In genomic region chr15:48084759-48085420, GRCh38 we compare ENCODE assay signal across 8 cellular contexts. TPM values are rescaled to one million over a fixed set of nuclear protein-coding genes. Genes with fewer than 3 reads are reported as not detected.
DNase-seq lines count a peak whose midpoint lies in the region; ATAC-seq, FAIRE-seq and TF ChIP-seq lines count a peak whose summit lies in the region.

No MANE protein-coding gene starts in this region.

- DNase-seq in GM12864 (ENCODE audit: low read depth) (no peak), HuH-7 (ENCODE audit: low spot score) (peak; percentile 19), RPMI8226 (peak; percentile 69), islet precursor cell (peak; percentile 57), amygdala (lab: John Stamatoyannopoulos, UW) (no peak), GM12891 (ENCODE audit: insufficient read length, low spot score) (no peak)
- DNase-seq in stimulated activated CD8-positive, alpha-beta memory T cell treated with anti-CD3 and anti-CD28 coated beads, Interleukin-4, amount 100 ng/mL, for 48 hours = no peak

- H3K4me3 ChIP-seq in GM12864 (ENCODE audit: low read depth, low read length) = no peak overlapping the region

- no peak for FAIRE-seq in GM12891 (lab: Jason Lieb, UNC)

- no peak for TF ChIP-seq POLR2A in GM12891 (IDR thresholded peaks at IDR 0.05; ENCODE audit: low read depth, low read length)

- ATAC-seq in HG02938 (IDR thresholded peaks at IDR 0.05; ENCODE audit: unreplicated experiment) = no peak

- TF ChIP-seq CTCF in GM12864 (IDR thresholded peaks at IDR 0.05; ENCODE audit: low read depth, low read length, missing control alignments) = peak; percentile 56

TF ChIP-seq in GM12891, 5 proteins besides CTCF, POLR2A, EP300 and RAD21:
- TF ChIP-seq SPI1 (IDR thresholded peaks at IDR 0.05; ENCODE audit: low read depth, low read length) = no peak
- no peak for TF ChIP-seq TAF1 (IDR thresholded peaks at IDR 0.05; ENCODE audit: low read depth, low read length)
- no peak for TF ChIP-seq POU2F2 (IDR thresholded peaks at IDR 0.05; ENCODE audit: low read depth, low read length)
- TF ChIP-seq POLR2AphosphoS5 (IDR thresholded peaks at IDR 0.05; ENCODE audit: low read depth, low read length) = no peak
- TF ChIP-seq PAX5 (IDR thresholded peaks at IDR 0.05; ENCODE audit: insufficient read depth, low read length, severe bottlenecking) = no peak

RNA-seq across cellular contexts. Expression of gene SLC24A5, which starts 35.9 kb away (rescaled TPM):
- polyA plus RNA-seq in GM12891 (2012; ENCODE audit: low read depth, missing spikeins) = not detected

Comparison
In these comparisons a context has a peak if more than half of its experiments do, and no peak if none do; other contexts are left out.
1. DNase-seq: peak in HuH-7 (single experiment), RPMI8226 (single experiment) and islet precursor cell (single experiment); none in GM12864 (single experiment), amygdala (0 of 56), stimulated activated CD8-positive, alpha-beta memory T cell treated with anti-CD3 and anti-CD28 coated beads, Interleukin-4, amount 100 ng/mL, for 48 hours (single experiment) and GM12891 (single experiment).